In genomic region chr6:157099912-157100593, GRCh38 we compare ENCODE assay signal across 9 cellular contexts.
A peak's percentile ranks its signal among the peaks of the same experiment; 100 is the strongest.
DNase-seq lines count a peak whose midpoint lies in the region; ATAC-seq lines count a peak whose summit lies in the region.
"Had no signal": no experiment of that assay in that cellular context is flagged by ENCODE, and none has a peak within 500 bp of the region (broad histone marks: within the 10 kb centered on the region; RNA-seq: fewer than 3 reads in every experiment).

No MANE protein-coding gene starts in this region.

- H3K4me3 Mint-ChIP-seq in activated T-cell treated with anti-CD3 and anti-CD28 coated beads, Interleukin-2, amount 50 U/mL, for 72 hours, result peak overlapping the region; percentile 51 to 78

- no peaks in the 10 kb centered on the region for H3K9me3 Mint-ChIP-seq in activated T-cell treated with anti-CD3 and anti-CD28 coated beads, Interleukin-2, amount 50 U/mL, for 72 hours

- H3K36me3 Mint-ChIP-seq in activated T-cell treated with anti-CD3 and anti-CD28 coated beads, Interleukin-2, amount 50 U/mL, for 72 hours (ENCODE audit: insufficient read depth in 2 of 2), result peaks cover 4 to 5% of the 10 kb centered on the region in 2 donors

- H3K4me1 Mint-ChIP-seq in activated T-cell treated with anti-CD3 and anti-CD28 coated beads, Interleukin-2, amount 50 U/mL, for 72 hours (ENCODE audit: low read depth), result peaks cover 59% of the 10 kb centered on the region

- peak; percentile 98 for ATAC-seq in HG03460 (IDR thresholded peaks at IDR 0.05; ENCODE audit: unreplicated experiment)
- peak; percentile 98 for ATAC-seq in activated T-cell treated with anti-CD3 and anti-CD28 coated beads, Interleukin-2, amount 50 U/mL, for 72 hours (replicated peaks in 1 of 2)
- ATAC-seq: Panc1 had no signal

- H3K27ac Mint-ChIP-seq in activated T-cell treated with anti-CD3 and anti-CD28 coated beads, Interleukin-2, amount 50 U/mL, for 72 hours, result peak overlapping the region; percentile 68

- no peaks in the 10 kb centered on the region for H3K27me3 Mint-ChIP-seq in activated T-cell treated with anti-CD3 and anti-CD28 coated beads, Interleukin-2, amount 50 U/mL, for 72 hours (ENCODE audit: low read depth)

- peak; percentile 66 for DNase-seq in activated CD8-positive, alpha-beta memory T cell treated with anti-CD3 and anti-CD28 coated beads for 24 hours
- no peak for DNase-seq in activated CD8-positive, alpha-beta memory T cell treated with anti-CD3 and anti-CD28 coated beads, Interleukin-2, amount 50 U/mL, for 48 hours
- DNase-seq in activated T-cell treated with anti-CD3 and anti-CD28 coated beads, Interleukin-2, amount 50 U/mL, for 72 hours, result peak; percentile 62 to 67
- DNase-seq in stimulated activated CD4-positive, alpha-beta T cell treated with anti-CD3 and anti-CD28 coated beads, Interleukin-1b, Interleukin-23, amount 100 ng/mL, for 48 hours, result peak; percentile 71
- no peak for DNase-seq in NCI-H524 treated with DMSO at 0.1 percent for 48 hours (lab: John Stamatoyannopoulos, UW)
- no peak for DNase-seq in globus pallidus (ENCODE audit: low spot score)
- DNase-seq in SIG-M5 (lab: John Stamatoyannopoulos, UW), result no peak

Comparison
In these comparisons a context has a peak if more than half of its experiments do, and no peak if none do; other contexts are left out.
1. DNase-seq: peak in activated CD8-positive, alpha-beta memory T cell treated with anti-CD3 and anti-CD28 coated beads for 24 hours (single experiment), activated T-cell treated with anti-CD3 and anti-CD28 coated beads, Interleukin-2, amount 50 U/mL, for 72 hours (2 of 2) and stimulated activated CD4-positive, alpha-beta T cell treated with anti-CD3 and anti-CD28 coated beads, Interleukin-1b, Interleukin-23, amount 100 ng/mL, for 48 hours (single experiment); none in activated CD8-positive, alpha-beta memory T cell treated with anti-CD3 and anti-CD28 coated beads, Interleukin-2, amount 50 U/mL, for 48 hours (single experiment), NCI-H524 treated with DMSO at 0.1 percent for 48 hours (single experiment), globus pallidus (single experiment) and SIG-M5 (single experiment).